In genomic region chr1:101310484-101310883, GRCh38 we compare ENCODE assay signal across 14 cellular contexts.
DNase-seq lines count a peak whose midpoint lies in the region; ATAC-seq and TF ChIP-seq lines count a peak whose summit lies in the region.
"Had no signal": no experiment of that assay in that cellular context is flagged by ENCODE, and none has a peak within 500 bp of the region (broad histone marks: within the 10 kb centered on the region; RNA-seq: fewer than 3 reads in every experiment).

No MANE protein-coding gene starts in this region.

- H3K36me3 Mint-ChIP-seq in activated T-helper 17 cell treated with anti-CD3 and anti-CD28 coated beads, Interleukin-2, amount 50 U/mL, for 72 hours (ENCODE audit: low read depth): no peaks in the 10 kb centered on the region
- H3K36me3 Mint-ChIP-seq in nephron (ENCODE audit: low read depth): no peaks in the 10 kb centered on the region

- H3K27ac Mint-ChIP-seq in activated T-helper 17 cell treated with anti-CD3 and anti-CD28 coated beads, Interleukin-2, amount 50 U/mL, for 72 hours: peak overlapping the region; percentile 9
- peak overlapping the region; percentile 46 to 77 (median 67) for H3K27ac Mint-ChIP-seq in nephron

- H3K4me3 ChIP-seq in HL-60 (replicated peaks; ENCODE audit: insufficient read depth, low read length): no peak overlapping the region

- H3K4me1 Mint-ChIP-seq in activated T-helper 17 cell treated with anti-CD3 and anti-CD28 coated beads, Interleukin-2, amount 50 U/mL, for 72 hours: peaks cover 47% of the 10 kb centered on the region
- H3K4me1 Mint-ChIP-seq in nephron: peaks cover 19% of the 10 kb centered on the region

- TF ChIP-seq CTCF in HL-60 (IDR thresholded peaks at IDR 0.05; ENCODE audit: insufficient read depth, low read length) (no peak), nephron (IDR thresholded peaks at IDR 0.05; ENCODE audit: unreplicated experiment in 3 of 3) (no peak)

- no peaks in the 10 kb centered on the region for H3K27me3 Mint-ChIP-seq in activated T-helper 17 cell treated with anti-CD3 and anti-CD28 coated beads, Interleukin-2, amount 50 U/mL, for 72 hours
- peaks cover 21% of the 10 kb centered on the region for H3K27me3 Mint-ChIP-seq in nephron (ENCODE audit: low read depth)

- peak overlapping the region; percentile 81 for H3K4me3 Mint-ChIP-seq in activated T-helper 17 cell treated with anti-CD3 and anti-CD28 coated beads, Interleukin-2, amount 50 U/mL, for 72 hours
- peak overlapping the region; percentile 73 to 81 (median 78) for H3K4me3 Mint-ChIP-seq in nephron

- peak overlapping the region; percentile 39 for H3K27ac ChIP-seq in HL-60 (replicated peaks)
- H3K27ac ChIP-seq: 22Rv1, left lung, VCaP had no signal

- no peak for ATAC-seq in activated T-helper 17 cell treated with anti-CD3 and anti-CD28 coated beads, Interleukin-2, amount 50 U/mL, for 72 hours (replicated peaks)

- no peaks in the 10 kb centered on the region for H3K9me3 Mint-ChIP-seq in activated T-helper 17 cell treated with anti-CD3 and anti-CD28 coated beads, Interleukin-2, amount 50 U/mL, for 72 hours
- no peaks in the 10 kb centered on the region for H3K9me3 Mint-ChIP-seq in nephron

- peak; percentile 30 for DNase-seq in DMS53 (lab: John Stamatoyannopoulos, UW)
- DNase-seq in DMS53 treated with DMSO at 0.1 percent for 48 hours (lab: John Stamatoyannopoulos, UW; ENCODE audit: unreplicated experiment): no peak
- DNase-seq in HL-60 (ENCODE audit: low read depth in 1 of 2, low spot score in 1 of 2): peak in 1 of 2 experiments; percentile 22
- no peak for DNase-seq in mucosa of gallbladder (ENCODE audit: low spot score)
- DNase-seq in hypothalamus (lab: John Stamatoyannopoulos, UW): no peak
- DNase-seq in NCI-H748 treated with DMSO at 0.1 percent for 48 hours (lab: John Stamatoyannopoulos, UW): no peak
- DNase-seq: activated naive CD4-positive, alpha-beta T cell; COR-L47; left lung; NCI-H1930 had no signal

- H3K27me3 ChIP-seq in HL-60 (ENCODE audit: insufficient read depth, poor library complexity, severe bottlenecking): no peaks in the 10 kb centered on the region
